In genomic region chr2:191679818-191680600, GRCh38 we compare ENCODE assay signal across 8 cellular contexts.
DNase-seq lines count a peak whose midpoint lies in the region; ATAC-seq, FAIRE-seq and TF ChIP-seq lines count a peak whose summit lies in the region.

No MANE protein-coding gene starts in this region.

- no peaks in the 10 kb centered on the region for H4K20me1 ChIP-seq in BLaER1

- H3K4me2 ChIP-seq in BLaER1 = peak overlapping the region; percentile 71; the same call in 1 of the 2 replicates

- ATAC-seq in HG03439 (IDR thresholded peaks at IDR 0.05; ENCODE audit: unreplicated experiment) = peak; percentile 35

- H3K9ac ChIP-seq in BLaER1 = no peak overlapping the region

- FAIRE-seq in GM19239 (lab: Jason Lieb, UNC) (peak; percentile 99), urothelium cell line (lab: Jason Lieb, UNC) (no peak)

- H3K27me3 ChIP-seq in BLaER1 = no peaks in the 10 kb centered on the region

- no peak overlapping the region for H3K27ac ChIP-seq in BLaER1

- H3K4me3 ChIP-seq in BLaER1 (no peak overlapping the region), foreskin fibroblast (ENCODE audit: low read depth in 1 of 2, low read length in 2 of 2) (peak overlapping the region; percentile 82 to 91)

- DNase-seq in GM19239 (ENCODE audit: insufficient read length, low spot score) (no peak), SW 1271 (lab: John Stamatoyannopoulos, UW) (peak; percentile 80 to 92), foreskin fibroblast (peak; percentile 81 to 83), urothelium cell line (ENCODE audit: low spot score) (peak; percentile 33), NCI-H1436 treated with DMSO at 0.1 percent for 48 hours (lab: John Stamatoyannopoulos, UW) (no peak), NCI-H146 treated with DMSO at 0.1 percent for 48 hours (lab: John Stamatoyannopoulos, UW; ENCODE audit: unreplicated experiment) (no peak)

- H3K9me3 ChIP-seq in BLaER1 = no peaks in the 10 kb centered on the region

- peaks cover 21% of the 10 kb centered on the region for H3K36me3 ChIP-seq in BLaER1

- no peak for TF ChIP-seq CTCF in foreskin fibroblast (IDR thresholded peaks at IDR 0.05; ENCODE audit: low read depth, low read length)

- peaks cover 32% of the 10 kb centered on the region for H3K4me1 ChIP-seq in BLaER1

Comparison
In these comparisons a context has a peak if more than half of its experiments do, and no peak if none do; other contexts are left out.
1. DNase-seq: peak in SW 1271 (2 of 2), foreskin fibroblast (2 of 2) and urothelium cell line (single experiment); none in GM19239 (single experiment), NCI-H1436 treated with DMSO at 0.1 percent for 48 hours (single experiment) and NCI-H146 treated with DMSO at 0.1 percent for 48 hours (single experiment).